In the genomic region with DNA sequence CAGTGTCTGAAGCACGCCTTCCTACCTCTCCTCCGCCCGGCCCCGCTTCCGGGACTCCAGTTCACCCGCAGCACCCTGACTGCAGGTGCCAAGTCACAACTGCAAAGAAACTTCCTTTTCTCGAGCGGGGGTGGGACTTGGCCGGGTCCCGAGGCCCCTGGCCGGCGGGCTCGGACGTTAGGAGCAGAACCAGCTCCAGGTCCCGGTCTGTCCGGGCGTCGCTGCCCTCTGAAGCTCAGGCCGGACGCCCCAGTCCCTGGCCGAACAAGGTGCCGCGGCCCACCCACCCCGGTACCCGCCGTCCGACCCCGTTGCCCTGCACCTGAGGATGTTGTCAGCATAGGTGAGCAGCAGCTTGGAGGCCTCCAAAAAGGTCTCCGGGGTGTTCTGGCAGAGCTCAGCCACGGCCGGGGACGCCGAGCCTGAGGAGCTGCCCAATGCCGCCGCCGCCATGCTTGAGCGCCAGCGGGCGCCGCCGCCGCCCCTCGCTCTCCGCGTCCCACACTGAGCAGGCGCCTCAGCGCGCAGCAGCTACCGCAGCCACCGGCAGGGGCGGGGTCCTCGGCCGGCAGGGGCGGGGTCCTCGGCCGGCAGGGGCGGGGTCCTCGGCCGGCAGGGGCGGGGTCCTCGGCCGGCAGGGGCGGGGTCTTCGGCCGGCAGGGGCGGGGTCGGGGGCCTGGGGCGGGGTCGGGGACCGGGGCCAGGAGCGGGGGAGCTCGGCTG, we compare ENCODE assay signal across 8 cellular contexts. TPM values are rescaled to one million over a fixed set of nuclear protein-coding genes. Genes with fewer than 3 reads are reported as not detected.
A peak's percentile ranks its signal among the peaks of the same experiment; 100 is the strongest.
DNase-seq lines count a peak whose midpoint lies in the region; ATAC-seq and TF ChIP-seq lines count a peak whose summit lies in the region.

A gene with protein sequence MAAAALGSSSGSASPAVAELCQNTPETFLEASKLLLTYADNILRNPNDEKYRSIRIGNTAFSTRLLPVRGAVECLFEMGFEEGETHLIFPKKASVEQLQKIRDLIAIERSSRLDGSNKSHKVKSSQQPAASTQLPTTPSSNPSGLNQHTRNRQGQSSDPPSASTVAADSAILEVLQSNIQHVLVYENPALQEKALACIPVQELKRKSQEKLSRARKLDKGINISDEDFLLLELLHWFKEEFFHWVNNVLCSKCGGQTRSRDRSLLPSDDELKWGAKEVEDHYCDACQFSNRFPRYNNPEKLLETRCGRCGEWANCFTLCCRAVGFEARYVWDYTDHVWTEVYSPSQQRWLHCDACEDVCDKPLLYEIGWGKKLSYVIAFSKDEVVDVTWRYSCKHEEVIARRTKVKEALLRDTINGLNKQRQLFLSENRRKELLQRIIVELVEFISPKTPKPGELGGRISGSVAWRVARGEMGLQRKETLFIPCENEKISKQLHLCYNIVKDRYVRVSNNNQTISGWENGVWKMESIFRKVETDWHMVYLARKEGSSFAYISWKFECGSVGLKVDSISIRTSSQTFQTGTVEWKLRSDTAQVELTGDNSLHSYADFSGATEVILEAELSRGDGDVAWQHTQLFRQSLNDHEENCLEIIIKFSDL (minus strand): TSS at position 506 of the 723 bp plus-strand sequence. CDS start 53 bp downstream, at position 453.

- peak within 1 kb of the TSS; percentile 78 for H3K9ac ChIP-seq in HUES64 (ENCODE audit: low read depth, low read length)

- intact Hi-C loops in natural killer cell (cut with micrococcal nuclease), result loop anchor here (2.0 to 5.0 kb wide), 2 partner anchors 74 to 118 kb away; a partner anchor contains a TSS

- POLR2A ChIA-PET in RWPE1 (lab: Yijun Ruan, JAX; ENCODE audit: low non-redundant PET), result interaction anchor here (0.7 kb wide), 1 partner anchor 119 kb away, joined by 3 read pairs; no protein-coding TSS in a partner anchor

- H3K4me1 ChIP-seq in HUES64 (ENCODE audit: insufficient read depth, low read length), result peaks cover 11% of the 10 kb centered on the region

- DNase-seq in DMS53 (lab: John Stamatoyannopoulos, UW) (peak; percentile 73), RWPE1 (ENCODE audit: low spot score) (peak; percentile 63), fibroblast of mammary gland (ENCODE audit: low read depth) (peak; percentile 67), natural killer cell (peak; percentile 80)
- DNase-seq in activated T-helper 1 cell treated with anti-CD3 and anti-CD28 coated beads, Interleukin-2, amount 50 U/mL, for 16 hours (ENCODE audit: low read depth in 1 of 2, low spot score in 1 of 2), result peak; percentile 65 to 82
- peak; percentile 74 to 85 (median 79) for DNase-seq in stimulated activated naive CD4-positive, alpha-beta T cell (lab: John Stamatoyannopoulos, UW)

- H3K27ac Mint-ChIP-seq in natural killer cell, result peak within 1 kb of the TSS; percentile 85 to 87

- WGBS in HUES64, result under 1% methylated on average over 72 of the region's 72 CpGs

- H3K27me3 Mint-ChIP-seq in natural killer cell (ENCODE audit: low read depth in 2 of 2), result no peaks in the 10 kb centered on the region

- H3K4me3 Mint-ChIP-seq in natural killer cell, result peak within 1 kb of the TSS; percentile 92

- peaks cover 36 to 37% of the 10 kb centered on the region in 2 donors for H3K4me1 Mint-ChIP-seq in natural killer cell

- H3K4me3 ChIP-seq in HUES64 (ENCODE audit: low read length) (peak within 1 kb of the TSS; percentile 88), fibroblast of mammary gland (ENCODE audit: control insufficient read depth, low read depth, low read length) (peak within 1 kb of the TSS; percentile 82)

- peaks cover 13% of the 10 kb centered on the region; the same call in 1 of the 2 replicates for H3K27me3 ChIP-seq in HUES64 (ENCODE audit: insufficient read depth, low read length)

- no peaks in the 10 kb centered on the region for H3K9me3 Mint-ChIP-seq in natural killer cell

- H3K36me3 ChIP-seq in HUES64 (ENCODE audit: insufficient read depth, low read length), result peaks cover 4% of the 10 kb centered on the region

- CTCF ChIA-PET in RWPE1 (lab: Yijun Ruan, JAX), result no interaction called here

- H3K36me3 Mint-ChIP-seq in natural killer cell, result peaks cover 2% of the 10 kb centered on the region

- ATAC-seq in GM21515 (IDR thresholded peaks at IDR 0.05; ENCODE audit: unreplicated experiment) (peak; percentile 75), natural killer cell (peak; percentile 86 to 96 (median 92))

- H3K9me3 ChIP-seq in HUES64 (ENCODE audit: insufficient read depth, low read depth, low read length), result no peaks in the 10 kb centered on the region

- H3K27ac ChIP-seq in HUES64 (ENCODE audit: low read depth, low read length) (peak within 1 kb of the TSS; percentile 65; the same call in 1 of the 2 replicates), RWPE1 (peak within 1 kb of the TSS; percentile 88)

- TF ChIP-seq CTCF in RWPE1 (conservative IDR thresholded peaks at IDR 0.05; ENCODE audit: low read depth) (no peak), fibroblast of mammary gland (conservative IDR thresholded peaks at IDR 0.05; ENCODE audit: control insufficient read depth, insufficient read depth, low read depth, low read length) (no peak), natural killer cell (IDR thresholded peaks at IDR 0.05) (no peak)

RNA-seq across cellular contexts. Expression of the gene that starts here (rescaled TPM):
- polyA plus RNA-seq in HUES64 (2013, experiment 1 of 2), result 17.6 TPM
- 18.8 TPM for polyA plus RNA-seq in HUES64 (2013, experiment 2 of 2)
- total RNA-seq in natural killer cell, result 10 to 100 TPM; 63.0 to 93.5 (median 88.6) TPM

Comparison
In these comparisons a context has a peak if more than half of its experiments do, and no peak if none do; other contexts are left out.
1. Peak in every context shown above with its lines: DNase-seq, ATAC-seq, H3K4me3 ChIP-seq and H3K27ac ChIP-seq.